Comparison of ENCODE assay signal across 8 cellular contexts in genomic region chr14:85535916-85536834, GRCh38. TPM values are rescaled to one million over a fixed set of nuclear protein-coding genes. Genes with fewer than 3 reads are reported as not detected.
DNase-seq lines count a peak whose midpoint lies in the region; ATAC-seq, FAIRE-seq and TF ChIP-seq lines count a peak whose summit lies in the region.

No MANE protein-coding gene starts in this region.

- DNase-seq in AML-193 (lab: John Stamatoyannopoulos, UW) (peak; percentile 17 to 45), NAMALWA (ENCODE audit: low spot score) (peak; percentile 1), coronary artery (ENCODE audit: low spot score) (no peak), mesothelial cell of epicardium (ENCODE audit: low spot score in 2 of 2, unreplicated experiment in 2 of 2) (no peak), GM12891 (ENCODE audit: insufficient read length, low spot score) (no peak), SIG-M5 (lab: John Stamatoyannopoulos, UW) (no peak)
- DNase-seq in activated CD4-positive, alpha-beta T cell treated with anti-CD3 and anti-CD28 coated beads, Interleukin-2, amount 10 ng/mL, durations not matched to agents 7 days and 5 days: no peak

- H3K4me1 Mint-ChIP-seq in mesothelial cell of epicardium: peaks cover 78% of the 10 kb centered on the region
- H3K4me1 Mint-ChIP-seq in activated CD4-positive, alpha-beta T cell treated with anti-CD3 and anti-CD28 coated beads, Interleukin-2, amount 10 ng/mL, durations not matched to agents 7 days and 5 days: peaks cover 11% of the 10 kb centered on the region

- CTCF ChIA-PET in activated CD4-positive, alpha-beta T cell treated with anti-CD3 and anti-CD28 coated beads, Interleukin-2, amount 10 ng/mL, durations not matched to agents 7 days and 5 days (lab: Charles Lee): no interaction called here

- peak overlapping the region; percentile 70 for H3K27ac Mint-ChIP-seq in mesothelial cell of epicardium
- no peak overlapping the region for H3K27ac Mint-ChIP-seq in activated CD4-positive, alpha-beta T cell treated with anti-CD3 and anti-CD28 coated beads, Interleukin-2, amount 10 ng/mL, durations not matched to agents 7 days and 5 days

- H3K36me3 Mint-ChIP-seq in mesothelial cell of epicardium: peaks cover 7% of the 10 kb centered on the region
- H3K36me3 Mint-ChIP-seq in activated CD4-positive, alpha-beta T cell treated with anti-CD3 and anti-CD28 coated beads, Interleukin-2, amount 10 ng/mL, durations not matched to agents 7 days and 5 days (ENCODE audit: low read depth): peaks cover 1% of the 10 kb centered on the region

- FAIRE-seq in GM12891 (lab: Jason Lieb, UNC): no peak

- peak overlapping the region; percentile 81 for H3K4me3 Mint-ChIP-seq in mesothelial cell of epicardium
- H3K4me3 Mint-ChIP-seq in activated CD4-positive, alpha-beta T cell treated with anti-CD3 and anti-CD28 coated beads, Interleukin-2, amount 10 ng/mL, durations not matched to agents 7 days and 5 days: no peak overlapping the region

- TF ChIP-seq CTCF in coronary artery (IDR thresholded peaks at IDR 0.05) (no peak), mesothelial cell of epicardium (IDR thresholded peaks at IDR 0.05; ENCODE audit: unreplicated experiment) (peak; percentile 49)

- no peak for ATAC-seq in GM18909 (IDR thresholded peaks at IDR 0.05; ENCODE audit: poor library complexity, unreplicated experiment)

- peak overlapping the region; percentile 76 for H3K4me3 ChIP-seq in coronary artery

- POLR2A ChIA-PET in activated CD4-positive, alpha-beta T cell treated with anti-CD3 and anti-CD28 coated beads, Interleukin-2, amount 10 ng/mL, durations not matched to agents 7 days and 5 days (lab: Charles Lee): no interaction called here

- H3K9me3 Mint-ChIP-seq in mesothelial cell of epicardium: no peaks in the 10 kb centered on the region
- peaks cover 2% of the 10 kb centered on the region for H3K9me3 Mint-ChIP-seq in activated CD4-positive, alpha-beta T cell treated with anti-CD3 and anti-CD28 coated beads, Interleukin-2, amount 10 ng/mL, durations not matched to agents 7 days and 5 days

- no peak for TF ChIP-seq POLR2A in GM12891 (IDR thresholded peaks at IDR 0.05; ENCODE audit: low read depth, low read length)

- H3K27me3 Mint-ChIP-seq in mesothelial cell of epicardium (ENCODE audit: low read depth): no peaks in the 10 kb centered on the region
- peaks cover 44% of the 10 kb centered on the region for H3K27me3 Mint-ChIP-seq in activated CD4-positive, alpha-beta T cell treated with anti-CD3 and anti-CD28 coated beads, Interleukin-2, amount 10 ng/mL, durations not matched to agents 7 days and 5 days

- H3K27ac ChIP-seq in coronary artery: peak overlapping the region in 1 of 2 donors; percentile 41

TF ChIP-seq in GM12891, 5 proteins besides CTCF, POLR2A, EP300 and RAD21:
- TF ChIP-seq POU2F2 (IDR thresholded peaks at IDR 0.05; ENCODE audit: low read depth, low read length) (no peak), PAX5 (IDR thresholded peaks at IDR 0.05; ENCODE audit: insufficient read depth, low read length, severe bottlenecking) (no peak), SPI1 (IDR thresholded peaks at IDR 0.05; ENCODE audit: low read depth, low read length) (no peak), TAF1 (IDR thresholded peaks at IDR 0.05; ENCODE audit: low read depth, low read length) (no peak), POLR2AphosphoS5 (IDR thresholded peaks at IDR 0.05; ENCODE audit: low read depth, low read length) (no peak)
TF ChIP-seq in GM12891: peak in this region for 0.

RNA-seq across cellular contexts. Expression of gene FLRT2, which starts 6.2 kb away (rescaled TPM):
- total RNA-seq in mesothelial cell of epicardium: 143 to 150 TPM (median 148 TPM) in 3 replicates
- polyA plus RNA-seq in GM12891 (2012; ENCODE audit: low read depth, missing spikeins): not detected
- total RNA-seq in activated CD4-positive, alpha-beta T cell treated with anti-CD3 and anti-CD28 coated beads, Interleukin-2, amount 10 ng/mL, durations not matched to agents 7 days and 5 days: not detected

Comparison
In these comparisons a context has a peak if more than half of its experiments do, and no peak if none do; other contexts are left out.
1. DNase-seq: peak in AML-193 (2 of 2) and NAMALWA (single experiment); none in coronary artery (single experiment), mesothelial cell of epicardium (0 of 2), GM12891 (single experiment), SIG-M5 (single experiment) and activated CD4-positive, alpha-beta T cell treated with anti-CD3 and anti-CD28 coated beads, Interleukin-2, amount 10 ng/mL, durations not matched to agents 7 days and 5 days (single experiment).
2. RNA of gene FLRT2, which starts 6.2 kb away (total RNA-seq): 143 to 150 TPM in mesothelial cell of epicardium; not detected in activated CD4-positive, alpha-beta T cell treated with anti-CD3 and anti-CD28 coated beads, Interleukin-2, amount 10 ng/mL, durations not matched to agents 7 days and 5 days; every median in the first group is over 100 times any median in the second.